ENCODE assay signal across 9 cellular contexts in genomic region chr1:201551877-201552731, GRCh38. TPM values are rescaled to one million over a fixed set of nuclear protein-coding genes. Genes with fewer than 3 reads are reported as not detected.
DNase-seq lines count a peak whose midpoint lies in the region; ATAC-seq and TF ChIP-seq lines count a peak whose summit lies in the region.
"Had no signal": no experiment of that assay in that cellular context is flagged by ENCODE, and none has a peak within 500 bp of the region (broad histone marks: within the 10 kb centered on the region; RNA-seq: fewer than 3 reads in every experiment).

No MANE protein-coding gene starts in this region.

- H4K20me1 ChIP-seq in hepatocyte (ENCODE audit: insufficient read depth, poor library complexity, severe bottlenecking): no peaks in the 10 kb centered on the region

- H3K4me1 ChIP-seq in naive thymus-derived CD4-positive, alpha-beta T cell (ENCODE audit: control insufficient read depth in 2 of 2, insufficient read depth in 2 of 2, low read length in 2 of 2): no peaks in the 10 kb centered on the region
- no peaks in the 10 kb centered on the region for H3K4me1 ChIP-seq in hepatocyte (ENCODE audit: insufficient read depth)

- no peak overlapping the region for H3K27ac Mint-ChIP-seq in naive thymus-derived CD4-positive, alpha-beta T cell

- no peaks in the 10 kb centered on the region for H3K9me3 ChIP-seq in naive thymus-derived CD4-positive, alpha-beta T cell (ENCODE audit: control insufficient read depth in 2 of 3, low read length in 3 of 3)
- no peaks in the 10 kb centered on the region for H3K9me3 ChIP-seq in hepatocyte (ENCODE audit: low read depth)

- peaks cover 0 to 2% (median 0%) of the 10 kb centered on the region in 7 donors for H3K4me1 Mint-ChIP-seq in naive thymus-derived CD4-positive, alpha-beta T cell

- peaks cover 5% of the 10 kb centered on the region for H3K79me2 ChIP-seq in hepatocyte

- intact Hi-C loops in naive thymus-derived CD4-positive, alpha-beta T cell (cut with micrococcal nuclease): no loop called here

- H3K27me3 ChIP-seq in naive thymus-derived CD4-positive, alpha-beta T cell (ENCODE audit: control insufficient read depth in 2 of 2, insufficient read depth in 2 of 2, low read length in 2 of 2): no peaks in the 10 kb centered on the region
- no peaks in the 10 kb centered on the region for H3K27me3 ChIP-seq in hepatocyte

- peaks cover 0 to 1% (median 0%) of the 10 kb centered on the region in 11 donors for H3K9me3 Mint-ChIP-seq in naive thymus-derived CD4-positive, alpha-beta T cell

- no peak overlapping the region for H3K4me2 ChIP-seq in hepatocyte

- no peak overlapping the region for H3K27ac ChIP-seq in naive thymus-derived CD4-positive, alpha-beta T cell (ENCODE audit: low read depth, low read length)
- no peak overlapping the region for H3K27ac ChIP-seq in hepatocyte

- 88% methylated on average over 12 of the region's 12 CpGs for WGBS in hepatocyte (ENCODE audit: low lambda C conversion rate, missing lambda C conversion rate)

- ATAC-seq in naive thymus-derived CD4-positive, alpha-beta T cell: peak; percentile 90
- no peak for ATAC-seq in HG03565 (IDR thresholded peaks at IDR 0.05; ENCODE audit: unreplicated experiment)
- ATAC-seq: activated CD4-positive, CD25-positive, alpha-beta regulatory T cell treated with anti-CD3 and anti-CD28 coated beads, Interleukin-2, amount 50 U/mL, for 24 hours had no signal

- H3K9me2 ChIP-seq in hepatocyte (replicated peaks; ENCODE audit: insufficient read depth): no peaks in the 10 kb centered on the region

- H3K36me3 Mint-ChIP-seq in naive thymus-derived CD4-positive, alpha-beta T cell: peaks cover 0 to 5% (median 3%) of the 10 kb centered on the region in 5 donors

- DNase-seq in Ammon's horn (ENCODE audit: low spot score) (peak; percentile 94), NOMO-1 treated with dmso at 0.1 percent for 144 hours (lab: John Stamatoyannopoulos, UW; ENCODE audit: unreplicated experiment) (peak; percentile 49), dermis blood vessel endothelial cell (peak; percentile 59), hepatocyte (ENCODE audit: low spot score) (no peak)
- DNase-seq in naive thymus-derived CD4-positive, alpha-beta T cell: no peak
- DNase-seq in activated effector memory CD4-positive, alpha-beta T cell treated with anti-CD3 and anti-CD28 coated beads, Interleukin-2, amount 50 U/mL, for 16 hours: no peak
- DNase-seq in stimulated activated CD4-positive, alpha-beta T cell treated with anti-CD3 and anti-CD28 coated beads, Interleukin-4, amount 100 ng/mL, for 4 hours: no peak

- POLR2A ChIA-PET in naive thymus-derived CD4-positive, alpha-beta T cell (lab: Charles Lee): no interaction called here

- CTCF ChIA-PET in naive thymus-derived CD4-positive, alpha-beta T cell (lab: Charles Lee): interaction anchor here (0.6 to 0.8 kb wide), 2 partner anchors 9 to 38 kb away, joined by 3 read pairs; no protein-coding TSS in a partner anchor

- H3K4me3 ChIP-seq in naive thymus-derived CD4-positive, alpha-beta T cell (ENCODE audit: low read length): no peak overlapping the region
- no peak overlapping the region for H3K4me3 ChIP-seq in hepatocyte

- H2AFZ ChIP-seq in hepatocyte: no peak overlapping the region

- no peak overlapping the region for H3K4me3 Mint-ChIP-seq in naive thymus-derived CD4-positive, alpha-beta T cell

- TF ChIP-seq CTCF in hepatocyte (IDR thresholded peaks at IDR 0.05; ENCODE audit: poor library complexity): no peak

- H3K27me3 Mint-ChIP-seq in naive thymus-derived CD4-positive, alpha-beta T cell: peaks cover 0 to 9% (median 0%) of the 10 kb centered on the region in 5 donors

- no peaks in the 10 kb centered on the region for H3K36me3 ChIP-seq in naive thymus-derived CD4-positive, alpha-beta T cell (ENCODE audit: control insufficient read depth in 2 of 3, insufficient read depth in 3 of 3, low read length in 3 of 3)
- H3K36me3 ChIP-seq in hepatocyte (replicated peaks; ENCODE audit: insufficient read depth, low read depth): no peaks in the 10 kb centered on the region

RNA-seq across cellular contexts. Expression of gene NAV1, which starts 13.2 kb away (rescaled TPM):
- total RNA-seq in dermis blood vessel endothelial cell (16.5 and 27.0 TPM in 2 replicates), hepatocyte (15.0 and 15.2 TPM in 2 replicates)
- total RNA-seq in naive thymus-derived CD4-positive, alpha-beta T cell: 10 to 100 TPM in 1 of 5 experiments, 1 to 10 TPM in 4; 2.3 to 10.8 (median 4.4) TPM
- under 1 TPM; 0.18 to 0.91 TPM for polyA plus RNA-seq in naive thymus-derived CD4-positive, alpha-beta T cell
- 18.3 and 18.8 TPM in 2 replicates for polyA plus RNA-seq in hepatocyte

RNA-seq across cellular contexts. Expression of gene CSRP1, which starts 45.2 kb away (rescaled TPM):
- total RNA-seq in dermis blood vessel endothelial cell (256 and 443 TPM in 2 replicates), hepatocyte (76.0 and 101 TPM in 2 replicates)
- total RNA-seq in naive thymus-derived CD4-positive, alpha-beta T cell: 10 to 100 TPM; 24.2 to 83.1 (median 37.7) TPM
- polyA plus RNA-seq in naive thymus-derived CD4-positive, alpha-beta T cell: 10 to 100 TPM; 43.6 to 52.0 TPM
- polyA plus RNA-seq in hepatocyte: 47.6 and 50.9 TPM in 2 replicates

Comparison
In these comparisons a context has a peak if more than half of its experiments do, and no peak if none do; other contexts are left out.
1. DNase-seq: peak in Ammon's horn (single experiment), NOMO-1 treated with dmso at 0.1 percent for 144 hours (single experiment) and dermis blood vessel endothelial cell (single experiment); none in naive thymus-derived CD4-positive, alpha-beta T cell (0 of 9), activated effector memory CD4-positive, alpha-beta T cell treated with anti-CD3 and anti-CD28 coated beads, Interleukin-2, amount 50 U/mL, for 16 hours (single experiment), hepatocyte (single experiment) and stimulated activated CD4-positive, alpha-beta T cell treated with anti-CD3 and anti-CD28 coated beads, Interleukin-4, amount 100 ng/mL, for 4 hours (0 of 2).